28 cellular contexts compared by ENCODE assay signal in genomic region chr16:53198933-53199332, GRCh38.
"Had no signal": no experiment of that assay in that cellular context is flagged by ENCODE, and none has a peak within 500 bp of the region (broad histone marks: within the 10 kb centered on the region; RNA-seq: fewer than 3 reads in every experiment).

No MANE protein-coding gene starts in this region.

- FAIRE-seq: endothelial cell of umbilical vein had no signal

- H3K9me3 ChIP-seq: esophagus muscularis mucosa, gastroesophageal sphincter, heart left ventricle, left lung, mucosa of descending colon, neutrophil, right lobe of liver, suprapubic skin, thyroid gland had no signal

- H3K36me3 ChIP-seq: esophagus muscularis mucosa, gastroesophageal sphincter, left lung, neutrophil, right lobe of liver, suprapubic skin, thyroid gland had no signal

- H3K4me1 ChIP-seq: foreskin keratinocyte, gastroesophageal sphincter, parathyroid adenoma, right lobe of liver, suprapubic skin, thyroid gland had no signal

- H3K9ac ChIP-seq: parathyroid adenoma had no signal

- H3K27ac ChIP-seq: coronary artery, esophagus muscularis mucosa, foreskin keratinocyte, gastroesophageal sphincter, heart left ventricle, hepatocyte, left lung, neutrophil, parathyroid adenoma, right lobe of liver, suprapubic skin, thyroid gland had no signal

- H2AFZ ChIP-seq: hepatocyte, parathyroid adenoma had no signal

- ATAC-seq: foreskin keratinocyte; gastroesophageal sphincter; heart left ventricle; left cardiac atrium; left lung; mucosa of descending colon; natural killer cell treated with Interleukin-12 subunit alpha and Interleukin-12 subunit beta and Interleukin-15 and Interleukin-18, amount 100 ng/mL, for 72 hours; right lobe of liver had no signal

- DNase-seq: dermis blood vessel endothelial cell; effector memory CD4-positive, alpha-beta T cell; foreskin keratinocyte; heart left ventricle; kidney; left cardiac atrium; left lung; mesenchymal stem cell; mucosa of descending colon; naive B cell; right lobe of liver; stimulated activated CD4-positive, alpha-beta T cell treated with anti-CD3 and anti-CD28 coated beads, Interleukin-12 subunit alpha, Interleukin-12 subunit beta, amount 100 ng/mL, for 4 hours; stimulated activated CD4-positive, alpha-beta T cell treated with anti-CD3 and anti-CD28 coated beads, Interleukin-1b, Interleukin-23, amount 100 ng/mL, for 48 hours; stimulated activated CD4-positive, alpha-beta T cell treated with anti-CD3 and anti-CD28 coated beads, Interleukin-4, amount 100 ng/mL, for 1 hour; stimulated activated CD8-positive, alpha-beta memory T cell treated with anti-CD3 and anti-CD28 coated beads, Interleukin-4, amount 100 ng/mL, for 48 hours; stimulated activated naive CD4-positive, alpha-beta T cell treated with Interleukin-2 at 50 U/mL for 16 hours; thyroid gland; trophoblast cell had no signal

- H3K4me2 ChIP-seq: hepatocyte, smooth muscle cell had no signal

- H3K27me3 ChIP-seq: esophagus muscularis mucosa, foreskin keratinocyte, gastroesophageal sphincter, heart left ventricle, hepatocyte, left lung, neutrophil, right lobe of liver, suprapubic skin, thyroid gland had no signal

- H3K4me3 ChIP-seq: coronary artery, esophagus muscularis mucosa, gastroesophageal sphincter, heart left ventricle, hepatocyte, left lung, mucosa of descending colon, right lobe of liver, smooth muscle cell, suprapubic skin, thyroid gland had no signal
